ENCODE assay signal across 1 cellular context in genomic region chr1:156483397-156483796, GRCh38.
TF ChIP-seq lines count a peak whose summit lies in the region.

No MANE protein-coding gene starts in this region.

TF ChIP-seq in WTC11, 78 proteins besides CTCF, POLR2A, EP300 and RAD21 (continued from another document):
- no peak for TF ChIP-seq ZNF281 (CRISPR knock-in tag; IDR thresholded peaks at IDR 0.05)
- no peak for TF ChIP-seq PREB (CRISPR knock-in tag; IDR thresholded peaks at IDR 0.05; ENCODE audit: borderline replicate concordance)
- TF ChIP-seq PRRX2 (CRISPR knock-in tag; IDR thresholded peaks at IDR 0.05) = no peak
- TF ChIP-seq NFYB (CRISPR knock-in tag; conservative IDR thresholded peaks at IDR 0.05; ENCODE audit: low read depth) = no peak
- TF ChIP-seq TP53 (CRISPR knock-in tag; IDR thresholded peaks at IDR 0.05) = no peak
- no peak for TF ChIP-seq ZNF425 (CRISPR knock-in tag; conservative IDR thresholded peaks at IDR 0.05)
